6 cellular contexts compared by ENCODE assay signal in the genomic region with DNA sequence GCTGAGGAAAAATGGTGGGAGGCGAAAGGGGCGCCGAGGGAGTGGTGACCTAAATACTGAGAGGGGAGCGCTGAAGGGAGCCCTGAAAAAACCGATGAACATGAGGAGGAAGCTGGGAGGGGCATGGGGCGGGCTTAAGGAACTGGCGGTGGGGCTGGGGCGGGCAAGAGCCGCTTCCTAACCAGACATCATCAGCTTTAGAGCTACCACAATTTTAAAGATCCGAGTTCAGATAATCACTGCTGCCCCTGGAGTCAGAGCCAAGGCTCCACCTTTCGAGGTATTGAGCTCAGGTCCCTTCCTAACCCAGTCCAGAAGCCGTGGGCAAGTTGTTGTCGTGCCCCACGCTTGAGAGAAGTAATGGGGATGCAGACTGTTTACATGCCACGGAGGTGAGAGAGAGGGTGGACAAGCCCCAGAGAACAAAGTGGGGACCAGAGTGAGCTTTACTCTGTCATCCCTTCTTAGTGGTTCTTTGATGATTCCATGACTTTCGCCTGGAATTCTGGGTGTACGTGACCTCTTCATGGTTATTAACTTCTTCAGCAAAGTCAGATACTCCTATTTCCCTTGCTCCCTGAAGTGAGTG. TPM values are rescaled to one million over a fixed set of nuclear protein-coding genes. Genes with fewer than 3 reads are reported as not detected.
A peak's percentile ranks its signal among the peaks of the same experiment; 100 is the strongest.
DNase-seq lines count a peak whose midpoint lies in the region; ATAC-seq and TF ChIP-seq lines count a peak whose summit lies in the region.

No MANE protein-coding gene starts in this region.

- no peak for TF ChIP-seq EP300 in transverse colon (IDR thresholded peaks at IDR 0.05; ENCODE audit: low read depth)

- TF ChIP-seq CTCF in cardiac muscle cell (IDR thresholded peaks at IDR 0.05; ENCODE audit: low read depth, low read length) (no peak), transverse colon (IDR thresholded peaks at IDR 0.05) (no peak)

- 1 to 8% methylated on average over 2 to 17 of the region's 17 CpGs for WGBS in transverse colon (ENCODE audit: low coverage in 1 of 2), 2 donors

- H3K36me3 ChIP-seq in cardiac muscle cell = peaks cover 41% of the 10 kb centered on the region
- H3K36me3 ChIP-seq in transverse colon = peaks cover 0 to 36% (median 13%) of the 10 kb centered on the region in 4 donors

- no peaks in the 10 kb centered on the region for H3K9me3 Mint-ChIP-seq in activated naive CD4-positive, alpha-beta T cell treated with anti-CD3 and anti-CD28 coated beads, Interleukin-2, amount 50 U/mL, for 72 hours

- intact Hi-C loops in transverse colon (cut with DNase I; ENCODE audit: low total_unique reads) = no loop called here

- H3K27ac ChIP-seq in cardiac muscle cell (no peak overlapping the region), transverse colon (peak overlapping the region; percentile 88 to 94 (median 90))

- peaks cover 18% of the 10 kb centered on the region for H3K4me1 ChIP-seq in cardiac muscle cell (ENCODE audit: low read depth)
- H3K4me1 ChIP-seq in transverse colon = peaks cover 19 to 50% (median 29%) of the 10 kb centered on the region in 4 donors

- in situ Hi-C loops in transverse colon (cut with MboI; ENCODE audit: low pct_ligation_motif_present in 1 of 4, low pct_unique_long_range_greater_than_20kb in 1 of 4, low sequenced_read_pairs in 3 of 4) = loop anchor here (10.0 to 25.0 kb wide), 4 partner anchors 83 to 127 kb away; partner anchors contain the start of genes DGKA (in 2 of the 4) and PYM1 (in 1 of the 4)

- ATAC-seq in activated naive CD4-positive, alpha-beta T cell treated with anti-CD3 and anti-CD28 coated beads, Interleukin-2, amount 50 U/mL, for 72 hours = peak; percentile 51 to 58

- peaks cover 0 to 2% of the 10 kb centered on the region in 2 donors for H3K36me3 Mint-ChIP-seq in activated naive CD4-positive, alpha-beta T cell treated with anti-CD3 and anti-CD28 coated beads, Interleukin-2, amount 50 U/mL, for 72 hours

- H3K27me3 ChIP-seq in cardiac muscle cell (no peaks in the 10 kb centered on the region), transverse colon (no peaks in the 10 kb centered on the region)

- no peak for TF ChIP-seq POLR2A in transverse colon (IDR thresholded peaks at IDR 0.05)

- H3K9me3 ChIP-seq in cardiac muscle cell (ENCODE audit: low read depth) (no peaks in the 10 kb centered on the region), transverse colon (no peaks in the 10 kb centered on the region)

- H3K27ac Mint-ChIP-seq in activated naive CD4-positive, alpha-beta T cell treated with anti-CD3 and anti-CD28 coated beads, Interleukin-2, amount 50 U/mL, for 72 hours = peak overlapping the region in 1 of 2 donors; percentile 48

- H3K4me3 ChIP-seq in cardiac muscle cell (peak overlapping the region; percentile 92), transverse colon (peak overlapping the region; percentile 59 to 87 (median 78))

- no peak for DNase-seq in activated naive CD4-positive, alpha-beta T cell treated with anti-CD3 and anti-CD28 coated beads, Interleukin-2, amount 50 U/mL, for 72 hours (ENCODE audit: low spot score in 2 of 2)
- no peak for DNase-seq in activated naive CD4-positive, alpha-beta T cell treated with anti-CD3 and anti-CD28 coated beads, Interleukin-2, amount 50 U/mL, for 16 hours
- DNase-seq in NOMO-1 (lab: John Stamatoyannopoulos, UW; ENCODE audit: unreplicated experiment in 2 of 2) = peak; percentile 88 to 96
- DNase-seq in cardiac muscle cell (ENCODE audit: low read depth in 1 of 2, low spot score in 1 of 2) = no peak
- no peak for DNase-seq in transverse colon
- DNase-seq in NCI-H774 (lab: John Stamatoyannopoulos, UW) = no peak

RNA-seq across cellular contexts. Expression of gene ORMDL2, which starts 0.4 kb away (rescaled TPM):
- total RNA-seq in activated naive CD4-positive, alpha-beta T cell treated with anti-CD3 and anti-CD28 coated beads, Interleukin-2, amount 50 U/mL, for 72 hours = 10 to 100 TPM; 27.0 to 35.2 TPM
- 9.0 and 9.4 TPM in 2 replicates for total RNA-seq in cardiac muscle cell
- 54.3 and 58.9 TPM in 2 replicates for polyA plus RNA-seq in cardiac muscle cell
- total RNA-seq in transverse colon = 10 to 100 TPM in 2 of 4 donors, 1 to 10 TPM in 2; 3.7 to 40.3 (median 21.7) TPM

RNA-seq across cellular contexts. Expression of gene SARNP, which starts 0.7 kb away (rescaled TPM):
- 100 to 1,000 TPM in 1 of 2 donors, 10 to 100 TPM in 1; 95.0 to 101 TPM for total RNA-seq in activated naive CD4-positive, alpha-beta T cell treated with anti-CD3 and anti-CD28 coated beads, Interleukin-2, amount 50 U/mL, for 72 hours
- total RNA-seq in cardiac muscle cell (131 and 197 TPM in 2 replicates), transverse colon (10 to 100 TPM; 38.0 to 50.7 (median 45.0) TPM)
- 227 and 236 TPM in 2 replicates for polyA plus RNA-seq in cardiac muscle cell

RNA-seq across cellular contexts. Expression of gene DNAJC14, which starts 11.2 kb away (rescaled TPM):
- total RNA-seq in activated naive CD4-positive, alpha-beta T cell treated with anti-CD3 and anti-CD28 coated beads, Interleukin-2, amount 50 U/mL, for 72 hours = 10 to 100 TPM; 29.0 to 33.4 TPM
- total RNA-seq in cardiac muscle cell (35.1 and 35.2 TPM in 2 replicates), transverse colon (10 to 100 TPM; 10.3 to 35.4 (median 24.1) TPM)
- 26.2 and 29.5 TPM in 2 replicates for polyA plus RNA-seq in cardiac muscle cell

RNA-seq across cellular contexts. Expression of gene MMP19, which starts 24.5 kb away (rescaled TPM):
- under 1 TPM in 1 of 2 donors, not detected in 1; 0.12 TPM for total RNA-seq in activated naive CD4-positive, alpha-beta T cell treated with anti-CD3 and anti-CD28 coated beads, Interleukin-2, amount 50 U/mL, for 72 hours
- total RNA-seq in cardiac muscle cell = 0.39 TPM in 1 of 2 replicates, not detected in the other
- 0.24 and 1.4 TPM in 2 replicates for polyA plus RNA-seq in cardiac muscle cell
- total RNA-seq in transverse colon = 10 to 100 TPM in 2 of 4 donors, 1 to 10 TPM in 2; 5.2 to 29.2 (median 14.8) TPM

Comparison
In these comparisons a context has a peak if more than half of its experiments do, and no peak if none do; other contexts are left out.
1. DNase-seq: peak in NOMO-1 (2 of 2); none in activated naive CD4-positive, alpha-beta T cell treated with anti-CD3 and anti-CD28 coated beads, Interleukin-2, amount 50 U/mL, for 72 hours (0 of 2), activated naive CD4-positive, alpha-beta T cell treated with anti-CD3 and anti-CD28 coated beads, Interleukin-2, amount 50 U/mL, for 16 hours (single experiment), cardiac muscle cell (0 of 2), transverse colon (single experiment) and NCI-H774 (single experiment).